Comparison of ENCODE assay signal across 9 cellular contexts in genomic region chr17:81342700-81343070, GRCh38. TPM values are rescaled to one million over a fixed set of nuclear protein-coding genes. Genes with fewer than 3 reads are reported as not detected.
DNase-seq lines count a peak whose midpoint lies in the region; ATAC-seq and TF ChIP-seq lines count a peak whose summit lies in the region.
"Had no signal": no experiment of that assay in that cellular context is flagged by ENCODE, and none has a peak within 500 bp of the region (broad histone marks: within the 10 kb centered on the region; RNA-seq: fewer than 3 reads in every experiment).

No MANE protein-coding gene starts in this region.

- H3K4me3 Mint-ChIP-seq in Caco-2 (ENCODE audit: unreplicated experiment), result peak overlapping the region; percentile 85
- no peak overlapping the region for H3K4me3 Mint-ChIP-seq in activated CD8-positive, alpha-beta memory T cell treated with anti-CD3 and anti-CD28 coated beads, Interleukin-2, amount 10 ng/mL, durations not matched to agents 7 days and 5 days

- H3K36me3 Mint-ChIP-seq in Caco-2 (ENCODE audit: insufficient read depth, unreplicated experiment), result peaks cover 53% of the 10 kb centered on the region
- H3K36me3 Mint-ChIP-seq in activated CD8-positive, alpha-beta memory T cell treated with anti-CD3 and anti-CD28 coated beads, Interleukin-2, amount 10 ng/mL, durations not matched to agents 7 days and 5 days, result peaks cover 2% of the 10 kb centered on the region

- H3K27me3 ChIP-seq in Caco-2 (replicated peaks; ENCODE audit: control insufficient read depth, insufficient read depth, low read length) (no peaks in the 10 kb centered on the region), foreskin keratinocyte (no peaks in the 10 kb centered on the region), rectal smooth muscle tissue (ENCODE audit: control insufficient read depth, insufficient read depth, low read length) (no peaks in the 10 kb centered on the region)

- TF ChIP-seq CTCF in Caco-2 (IDR thresholded peaks at IDR 0.05; ENCODE audit: insufficient read depth in 1 of 2, low read depth in 1 of 2, low read length in 1 of 2, severe bottlenecking in 1 of 2, unreplicated experiment in 1 of 2) (no peak), VCaP (conservative IDR thresholded peaks at IDR 0.05) (no peak), foreskin keratinocyte (conservative IDR thresholded peaks at IDR 0.05) (no peak)

- POLR2A ChIA-PET in Caco-2 (lab: Charles Lee), result no interaction called here

- H3K9ac ChIP-seq in rectal smooth muscle tissue (ENCODE audit: low read length), result peak overlapping the region; percentile 49

- BruUV-seq in Caco-2 (replicated peaks; lab: Mats Ljungman, UMichigan), result no TSS peak

- CTCF ChIA-PET in Caco-2 (lab: Charles Lee), result interaction anchor here (0.9 kb wide), 1 partner anchor 13 kb away, joined by 3 read pairs; no protein-coding TSS in a partner anchor
- CTCF ChIA-PET in activated CD8-positive, alpha-beta memory T cell treated with anti-CD3 and anti-CD28 coated beads, Interleukin-2, amount 10 ng/mL, durations not matched to agents 7 days and 5 days (lab: Charles Lee), result no interaction called here

- H3K27ac Mint-ChIP-seq in Caco-2 (ENCODE audit: unreplicated experiment), result peak overlapping the region; percentile 78
- H3K27ac Mint-ChIP-seq in activated CD8-positive, alpha-beta memory T cell treated with anti-CD3 and anti-CD28 coated beads, Interleukin-2, amount 10 ng/mL, durations not matched to agents 7 days and 5 days, result no peak overlapping the region

- no peaks in the 10 kb centered on the region for H3K36me3 ChIP-seq in Caco-2 (ENCODE audit: control insufficient read depth, insufficient read depth, low read length)
- H3K36me3 ChIP-seq in rectal smooth muscle tissue (ENCODE audit: control insufficient read depth, insufficient read depth, low read length), result no peaks in the 10 kb centered on the region

- H3K4me1 Mint-ChIP-seq in Caco-2 (ENCODE audit: low read depth, unreplicated experiment), result peaks cover 10% of the 10 kb centered on the region
- peaks cover 5% of the 10 kb centered on the region for H3K4me1 Mint-ChIP-seq in activated CD8-positive, alpha-beta memory T cell treated with anti-CD3 and anti-CD28 coated beads, Interleukin-2, amount 10 ng/mL, durations not matched to agents 7 days and 5 days

- H3K4me3 ChIP-seq in Caco-2 (ENCODE audit: low read depth, low read length) (peak overlapping the region; percentile 91), rectal smooth muscle tissue (ENCODE audit: low read length) (peak overlapping the region; percentile 93)

- no peaks in the 10 kb centered on the region for H3K9me3 Mint-ChIP-seq in Caco-2 (ENCODE audit: unreplicated experiment)
- H3K9me3 Mint-ChIP-seq in activated CD8-positive, alpha-beta memory T cell treated with anti-CD3 and anti-CD28 coated beads, Interleukin-2, amount 10 ng/mL, durations not matched to agents 7 days and 5 days (ENCODE audit: low read depth), result no peaks in the 10 kb centered on the region

- peaks cover 35% of the 10 kb centered on the region for H3K4me1 ChIP-seq in Caco-2
- no peaks in the 10 kb centered on the region for H3K4me1 ChIP-seq in foreskin keratinocyte
- H3K4me1 ChIP-seq in rectal smooth muscle tissue (ENCODE audit: control insufficient read depth, insufficient read depth, low read length), result peaks cover 12% of the 10 kb centered on the region

- H3K27me3 Mint-ChIP-seq in Caco-2 (ENCODE audit: insufficient read depth, unreplicated experiment), result no peaks in the 10 kb centered on the region
- peaks cover 52% of the 10 kb centered on the region for H3K27me3 Mint-ChIP-seq in activated CD8-positive, alpha-beta memory T cell treated with anti-CD3 and anti-CD28 coated beads, Interleukin-2, amount 10 ng/mL, durations not matched to agents 7 days and 5 days

- DNase-seq in Caco-2, result peak; percentile 56 to 62
- no peak for DNase-seq in foreskin keratinocyte
- no peak for DNase-seq in activated CD8-positive, alpha-beta memory T cell treated with anti-CD3 and anti-CD28 coated beads, Interleukin-2, amount 10 ng/mL, durations not matched to agents 7 days and 5 days
- no peak for DNase-seq in left lobe of liver (ENCODE audit: low spot score)
- DNase-seq: effector memory CD4-positive, alpha-beta T cell had no signal

- intact Hi-C loops in Caco-2 (cut with micrococcal nuclease; ENCODE audit: unreplicated experiment), result no loop called here

- ATAC-seq in foreskin keratinocyte (no peak), HG03159 (IDR thresholded peaks at IDR 0.05; ENCODE audit: unreplicated experiment) (no peak), HG03460 (IDR thresholded peaks at IDR 0.05; ENCODE audit: unreplicated experiment) (no peak), left lobe of liver (no peak)
- no peak for ATAC-seq in activated CD8-positive, alpha-beta memory T cell treated with anti-CD3 and anti-CD28 coated beads, Interleukin-2, amount 10 ng/mL, durations not matched to agents 7 days and 5 days

- H3K27ac ChIP-seq in VCaP, result peak overlapping the region; percentile 100
- peak overlapping the region; percentile 94 for H3K27ac ChIP-seq in foreskin keratinocyte
- H3K27ac ChIP-seq in rectal smooth muscle tissue (ENCODE audit: low read depth, low read length), result peak overlapping the region; percentile 97

- H3K9me3 ChIP-seq in Caco-2, result no peaks in the 10 kb centered on the region

RNA-seq across cellular contexts. Expression of gene SLC38A10, which starts 47.6 kb away (rescaled TPM):
- total RNA-seq in Caco-2 (2022) (131 and 137 TPM in 2 replicates), foreskin keratinocyte (36.6 and 41.3 TPM in 2 replicates), left lobe of liver (101 TPM)
- 35.3 and 38.3 TPM in 2 replicates for polyA plus RNA-seq in foreskin keratinocyte
- total RNA-seq in activated CD8-positive, alpha-beta memory T cell treated with anti-CD3 and anti-CD28 coated beads, Interleukin-2, amount 10 ng/mL, durations not matched to agents 7 days and 5 days, result 10 to 100 TPM; 81.7 to 88.7 TPM

RNA-seq across cellular contexts. Expression of gene BAHCC1, which starts 52.6 kb away (rescaled TPM):
- 10.2 and 15.5 TPM in 2 replicates for total RNA-seq in Caco-2 (2022)
- total RNA-seq in foreskin keratinocyte, result 4.4 and 5.6 TPM in 2 replicates
- polyA plus RNA-seq in foreskin keratinocyte, result 1.7 and 2.2 TPM in 2 replicates
- total RNA-seq in activated CD8-positive, alpha-beta memory T cell treated with anti-CD3 and anti-CD28 coated beads, Interleukin-2, amount 10 ng/mL, durations not matched to agents 7 days and 5 days, result under 1 TPM; 0.23 to 0.64 TPM
- total RNA-seq in left lobe of liver, result 8.0 TPM

Comparison
In these comparisons a context has a peak if more than half of its experiments do, and no peak if none do; other contexts are left out.
1. DNase-seq: peak in Caco-2 (2 of 2); none in foreskin keratinocyte (0 of 2), activated CD8-positive, alpha-beta memory T cell treated with anti-CD3 and anti-CD28 coated beads, Interleukin-2, amount 10 ng/mL, durations not matched to agents 7 days and 5 days (single experiment) and left lobe of liver (single experiment).
2. Peak in every context shown above with its lines, with median percentiles within 50 percentile points of each other: H3K27ac ChIP-seq.